ENCODE assay signal across 1 cellular context in the genomic region with DNA sequence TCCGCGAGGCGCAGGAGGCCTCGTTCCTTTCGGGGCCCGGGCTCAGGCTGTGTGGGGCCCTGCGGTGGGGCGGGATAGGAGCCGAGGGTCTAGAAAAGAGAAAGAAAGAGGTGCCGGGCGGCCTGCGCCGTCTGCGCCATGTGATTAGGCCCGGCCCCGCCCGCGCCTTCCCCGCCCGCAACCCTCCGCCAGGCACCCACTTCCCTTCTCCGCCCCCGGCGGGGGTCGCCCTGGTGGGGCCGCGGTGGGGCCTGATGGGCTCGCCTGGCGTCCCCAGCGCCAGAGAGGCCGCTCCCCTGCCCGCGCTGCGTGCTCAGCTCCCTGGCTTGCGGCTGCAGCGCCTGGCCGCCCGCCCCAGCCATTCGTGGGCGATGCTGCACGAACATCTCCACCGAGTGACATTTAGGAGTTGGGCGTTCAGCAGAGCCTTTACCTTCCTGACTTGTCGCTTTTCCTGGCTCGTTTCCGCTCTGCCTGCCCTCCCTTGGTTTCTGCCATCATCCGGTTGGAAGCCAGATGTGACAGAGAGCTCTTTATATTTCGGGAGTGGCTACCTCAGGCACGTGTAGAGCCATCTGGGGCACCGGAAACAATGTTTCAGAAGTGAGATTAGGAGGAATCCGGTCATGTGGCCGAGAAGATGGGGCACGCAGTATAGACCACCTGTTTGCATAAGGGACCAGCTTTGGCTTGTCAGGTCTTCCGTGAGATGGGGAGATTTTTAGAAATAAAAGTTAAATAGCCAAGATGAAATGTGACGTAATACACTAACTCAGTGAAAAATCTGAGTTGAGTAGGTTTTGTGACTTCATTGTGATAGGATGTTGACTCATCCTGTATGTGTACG.
TF ChIP-seq lines count a peak whose summit lies in the region.

No MANE protein-coding gene starts in this region.

TF ChIP-seq in HepG2, 621 proteins besides CTCF, POLR2A, EP300 and RAD21 (continued from another document and continues in another):
- TF ChIP-seq RERE (CRISPR knock-in tag; IDR thresholded peaks at IDR 0.05; ENCODE audit: low read depth), result no peak
- no peak for TF ChIP-seq FOXP1 (IDR thresholded peaks at IDR 0.05)
- TF ChIP-seq FOXP1 (CRISPR knock-in tag; IDR thresholded peaks at IDR 0.05), result 0 out of 2 replicates have a peak, but pooled peaks have one; percentile 11
- TF ChIP-seq, protein P1, sequence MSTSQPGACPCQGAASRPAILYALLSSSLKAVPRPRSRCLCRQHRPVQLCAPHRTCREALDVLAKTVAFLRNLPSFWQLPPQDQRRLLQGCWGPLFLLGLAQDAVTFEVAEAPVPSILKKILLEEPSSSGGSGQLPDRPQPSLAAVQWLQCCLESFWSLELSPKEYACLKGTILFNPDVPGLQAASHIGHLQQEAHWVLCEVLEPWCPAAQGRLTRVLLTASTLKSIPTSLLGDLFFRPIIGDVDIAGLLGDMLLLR (CRISPR knock-in tag; IDR thresholded peaks at IDR 0.05), result peak; percentile 40; the same call in 1 of the 2 replicates
- TF ChIP-seq HNRNPUL1 (IDR thresholded peaks at IDR 0.05; ENCODE audit: low read depth, low read length), result no peak
- TF ChIP-seq, protein P2, sequence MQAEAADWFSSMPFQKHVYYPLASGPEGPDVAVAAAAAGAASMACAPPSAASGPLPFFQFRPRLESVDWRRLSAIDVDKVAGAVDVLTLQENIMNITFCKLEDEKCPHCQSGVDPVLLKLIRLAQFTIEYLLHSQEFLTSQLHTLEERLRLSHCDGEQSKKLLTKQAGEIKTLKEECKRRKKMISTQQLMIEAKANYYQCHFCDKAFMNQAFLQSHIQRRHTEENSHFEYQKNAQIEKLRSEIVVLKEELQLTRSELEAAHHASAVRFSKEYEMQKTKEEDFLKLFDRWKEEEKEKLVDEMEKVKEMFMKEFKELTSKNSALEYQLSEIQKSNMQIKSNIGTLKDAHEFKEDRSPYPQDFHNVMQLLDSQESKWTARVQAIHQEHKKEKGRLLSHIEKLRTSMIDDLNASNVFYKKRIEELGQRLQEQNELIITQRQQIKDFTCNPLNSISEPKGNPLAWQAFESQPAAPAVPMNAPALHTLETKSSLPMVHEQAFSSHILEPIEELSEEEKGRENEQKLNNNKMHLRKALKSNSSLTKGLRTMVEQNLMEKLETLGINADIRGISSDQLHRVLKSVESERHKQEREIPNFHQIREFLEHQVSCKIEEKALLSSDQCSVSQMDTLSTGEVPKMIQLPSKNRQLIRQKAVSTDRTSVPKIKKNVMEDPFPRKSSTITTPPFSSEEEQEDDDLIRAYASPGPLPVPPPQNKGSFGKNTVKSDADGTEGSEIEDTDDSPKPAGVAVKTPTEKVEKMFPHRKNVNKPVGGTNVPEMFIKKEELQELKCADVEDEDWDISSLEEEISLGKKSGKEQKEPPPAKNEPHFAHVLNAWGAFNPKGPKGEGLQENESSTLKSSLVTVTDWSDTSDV (CRISPR knock-in tag; IDR thresholded peaks at IDR 0.05), result no peak
- TF ChIP-seq CBX2 (IDR thresholded peaks at IDR 0.05; ENCODE audit: low read depth, low read length), result no peak
- no peak for TF ChIP-seq CBX2 (CRISPR knock-in tag; IDR thresholded peaks at IDR 0.05; ENCODE audit: low read depth)
- TF ChIP-seq ZFP91 (CRISPR knock-in tag; IDR thresholded peaks at IDR 0.05; ENCODE audit: borderline replicate concordance), result peak; percentile 66; the same call in 1 of the 2 replicates
- TF ChIP-seq, protein P3, sequence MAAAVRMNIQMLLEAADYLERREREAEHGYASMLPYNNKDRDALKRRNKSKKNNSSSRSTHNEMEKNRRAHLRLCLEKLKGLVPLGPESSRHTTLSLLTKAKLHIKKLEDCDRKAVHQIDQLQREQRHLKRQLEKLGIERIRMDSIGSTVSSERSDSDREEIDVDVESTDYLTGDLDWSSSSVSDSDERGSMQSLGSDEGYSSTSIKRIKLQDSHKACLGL (CRISPR knock-in tag; IDR thresholded peaks at IDR 0.05), result no peak; the same call in 1 of the 2 replicates
- TF ChIP-seq, protein P4, sequence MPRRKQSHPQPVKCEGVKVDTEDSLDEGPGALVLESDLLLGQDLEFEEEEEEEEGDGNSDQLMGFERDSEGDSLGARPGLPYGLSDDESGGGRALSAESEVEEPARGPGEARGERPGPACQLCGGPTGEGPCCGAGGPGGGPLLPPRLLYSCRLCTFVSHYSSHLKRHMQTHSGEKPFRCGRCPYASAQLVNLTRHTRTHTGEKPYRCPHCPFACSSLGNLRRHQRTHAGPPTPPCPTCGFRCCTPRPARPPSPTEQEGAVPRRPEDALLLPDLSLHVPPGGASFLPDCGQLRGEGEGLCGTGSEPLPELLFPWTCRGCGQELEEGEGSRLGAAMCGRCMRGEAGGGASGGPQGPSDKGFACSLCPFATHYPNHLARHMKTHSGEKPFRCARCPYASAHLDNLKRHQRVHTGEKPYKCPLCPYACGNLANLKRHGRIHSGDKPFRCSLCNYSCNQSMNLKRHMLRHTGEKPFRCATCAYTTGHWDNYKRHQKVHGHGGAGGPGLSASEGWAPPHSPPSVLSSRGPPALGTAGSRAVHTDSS (CRISPR knock-in tag; conservative IDR thresholded peaks at IDR 0.05), result 0 out of 2 replicates have a peak, but pooled peaks have one; percentile 71
- TF ChIP-seq ZNF704 (CRISPR knock-in tag; IDR thresholded peaks at IDR 0.05; ENCODE audit: borderline replicate concordance), result no peak
- no peak for TF ChIP-seq CEBPZ (IDR thresholded peaks at IDR 0.05; ENCODE audit: low read length)
- peak; percentile 86; the same call in 1 of the 2 replicates for TF ChIP-seq DNMT1 (CRISPR knock-in tag; IDR thresholded peaks at IDR 0.05)
- no peak for TF ChIP-seq ARID3A (IDR thresholded peaks at IDR 0.05; ENCODE audit: low read depth, low read length)
- TF ChIP-seq ZNF335 (CRISPR knock-in tag; IDR thresholded peaks at IDR 0.05), result no peak
- TF ChIP-seq ZNF672 (CRISPR knock-in tag; IDR thresholded peaks at IDR 0.05), result no peak
- no peak for TF ChIP-seq TCF7L2 (IDR thresholded peaks at IDR 0.05; ENCODE audit: low read depth, low read length)
- TF ChIP-seq BRD4 (CRISPR knock-in tag; IDR thresholded peaks at IDR 0.05), result peak; percentile 61; the same call in 1 of the 2 replicates
- peak; percentile 82 for TF ChIP-seq POGK (CRISPR knock-in tag; conservative IDR thresholded peaks at IDR 0.05)
- TF ChIP-seq TARDBP (CRISPR knock-in tag; IDR thresholded peaks at IDR 0.05), result peak; percentile 60; the same call in 1 of the 2 replicates
- 0 out of 2 replicates have a peak, but pooled peaks have one; percentile 49 for TF ChIP-seq ZNF616 (CRISPR knock-in tag; IDR thresholded peaks at IDR 0.05; ENCODE audit: low read depth)
- no peak for TF ChIP-seq RFX1 (IDR thresholded peaks at IDR 0.05)
- peak; percentile 52 for TF ChIP-seq BORCS8-MEF2B (CRISPR knock-in tag; IDR thresholded peaks at IDR 0.05)
- no peak for TF ChIP-seq LCORL (IDR thresholded peaks at IDR 0.05)
- peak; percentile 41; the same call in 1 of the 2 replicates for TF ChIP-seq LCORL (CRISPR knock-in tag; IDR thresholded peaks at IDR 0.05)
- peak; percentile 86 for TF ChIP-seq MEIS2 (CRISPR knock-in tag; IDR thresholded peaks at IDR 0.05)
- TF ChIP-seq SRF (IDR thresholded peaks at IDR 0.05; ENCODE audit: low read depth, low read length), result no peak
